Comparison of ENCODE assay signal across 17 cellular contexts in the genomic region with DNA sequence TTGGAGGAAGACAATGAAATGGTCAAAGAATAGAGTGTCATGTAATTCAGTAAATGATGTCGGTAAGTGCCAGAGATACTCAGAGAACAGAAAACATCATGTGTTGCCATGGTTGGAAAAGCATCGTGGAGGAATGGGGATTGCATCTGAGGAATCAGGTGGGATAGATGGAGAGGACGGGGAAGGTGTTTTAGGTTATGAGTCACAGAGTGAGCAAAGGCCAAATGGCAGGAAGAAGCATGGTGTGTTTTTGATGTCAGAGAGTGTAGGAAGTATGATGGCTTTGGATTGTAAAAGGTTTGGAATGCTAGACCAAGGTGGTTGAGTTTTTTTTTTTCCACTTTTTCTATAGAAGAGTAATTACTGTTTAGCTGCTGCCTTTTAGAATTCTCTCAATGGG. TPM values are rescaled to one million over a fixed set of nuclear protein-coding genes. Genes with fewer than 3 reads are reported as not detected.
"Had no signal": no experiment of that assay in that cellular context is flagged by ENCODE, and none has a peak within 500 bp of the region (broad histone marks: within the 10 kb centered on the region; RNA-seq: fewer than 3 reads in every experiment).

No MANE protein-coding gene starts in this region.

- H3K36me3 ChIP-seq: gastroesophageal sphincter, heart right ventricle, spleen, thyroid gland had no signal

- H3K27me3 Mint-ChIP-seq: activated CD4-positive, alpha-beta memory T cell treated with anti-CD3 and anti-CD28 coated beads for 36 hours; activated naive CD8-positive, alpha-beta T cell had no signal

- H3K4me3 ChIP-seq: gastroesophageal sphincter, heart right ventricle, spleen, thyroid gland had no signal

- ATAC-seq: gastroesophageal sphincter; heart right ventricle; natural killer cell treated with Interleukin-12 subunit alpha and Interleukin-12 subunit beta and Interleukin-15 and Interleukin-18, amount 100 ng/mL, for 72 hours; stimulated activated memory B cell treated with anti-CD40 and anti-IgM and Interleukin-4, amounts not matched to agents 10 μg/mL and 1 μg/mL and 100 μg/mL, for 72 hours had no signal

- H3K9me3 ChIP-seq: gastroesophageal sphincter, heart right ventricle, spleen, thyroid gland had no signal

- H3K27ac Mint-ChIP-seq: activated B cell treated with CpG ODN at 0.5 μM for 24 hours; activated CD4-positive, alpha-beta memory T cell treated with anti-CD3 and anti-CD28 coated beads for 36 hours; activated naive CD8-positive, alpha-beta T cell; endodermal cell; immature natural killer cell; mesothelial cell of epicardium; natural killer cell treated with Interleukin-12 subunit alpha and Interleukin-12 subunit beta and Interleukin-15 and Interleukin-18, amount 100 ng/mL, for 72 hours; stimulated activated memory B cell treated with anti-CD40 and anti-IgM and Interleukin-4, amounts not matched to agents 10 μg/mL and 1 μg/mL and 100 μg/mL, for 72 hours had no signal

- H3K4me3 Mint-ChIP-seq: activated B cell treated with CpG ODN at 0.5 μM for 24 hours; activated CD4-positive, alpha-beta memory T cell treated with anti-CD3 and anti-CD28 coated beads for 36 hours; activated naive CD8-positive, alpha-beta T cell; endodermal cell; immature natural killer cell; mesothelial cell of epicardium; natural killer cell treated with Interleukin-12 subunit alpha and Interleukin-12 subunit beta and Interleukin-15 and Interleukin-18, amount 100 ng/mL, for 72 hours; stimulated activated memory B cell treated with anti-CD40 and anti-IgM and Interleukin-4, amounts not matched to agents 10 μg/mL and 1 μg/mL and 100 μg/mL, for 72 hours; T-helper 2 cell treated with Interferon-gamma antibody and Interleukin-4, amounts not matched to agents 5 μg/mL and 100 μg/mL, for 36 hours had no signal

- H3K27me3 ChIP-seq: gastroesophageal sphincter, heart right ventricle, spleen, thyroid gland had no signal

- H3K36me3 Mint-ChIP-seq: activated CD4-positive, alpha-beta memory T cell treated with anti-CD3 and anti-CD28 coated beads for 36 hours; activated naive CD8-positive, alpha-beta T cell; mesothelial cell of epicardium; stimulated activated memory B cell treated with anti-CD40 and anti-IgM and Interleukin-4, amounts not matched to agents 10 μg/mL and 1 μg/mL and 100 μg/mL, for 72 hours had no signal

- DNase-seq: activated B cell treated with CpG ODN at 0.5 μM for 24 hours; activated CD4-positive, alpha-beta memory T cell treated with anti-CD3 and anti-CD28 coated beads for 36 hours; activated CD4-positive, alpha-beta T cell treated with anti-CD3 and anti-CD28 coated beads for 4 hours; activated T-cell treated with anti-CD3 and anti-CD28 coated beads for 4 hours; caudate nucleus; endodermal cell; heart right ventricle; immature natural killer cell; spleen; stimulated activated CD4-positive, alpha-beta T cell treated with anti-CD3 and anti-CD28 coated beads, Interleukin-4, amount 100 ng/mL, for 4 hours; thyroid gland had no signal

- H3K9me3 Mint-ChIP-seq: activated B cell treated with CpG ODN at 0.5 μM for 24 hours; activated CD4-positive, alpha-beta memory T cell treated with anti-CD3 and anti-CD28 coated beads for 36 hours; endodermal cell; mesothelial cell of epicardium had no signal

- H3K4me1 Mint-ChIP-seq: mesothelial cell of epicardium; stimulated activated memory B cell treated with anti-CD40 and anti-IgM and Interleukin-4, amounts not matched to agents 10 μg/mL and 1 μg/mL and 100 μg/mL, for 72 hours had no signal

- H3K27ac ChIP-seq: gastroesophageal sphincter, heart right ventricle, spleen, thyroid gland had no signal

RNA-seq across cellular contexts. Expression of gene CD28, which starts 27.5 kb away (rescaled TPM):
- total RNA-seq: activated B cell treated with CpG ODN at 0.5 μM for 24 hours, endodermal cell, mesothelial cell of epicardium had no signal
